Comparison of ENCODE assay signal across 1 cellular context in genomic region chr18:2180586-2180985, GRCh38.
TF ChIP-seq lines count a peak whose summit lies in the region.

No MANE protein-coding gene starts in this region.

TF ChIP-seq in SK-N-SH treated with all-trans-retinoic acid at 6 μM for 48 hours, 23 proteins besides CTCF, POLR2A, EP300 and RAD21 (continued from another document):
- TF ChIP-seq CREB5 (CRISPR knock-in tag; IDR thresholded peaks at IDR 0.05; ENCODE audit: low read depth), result no peak
TF ChIP-seq in SK-N-SH treated with all-trans-retinoic acid at 6 μM for 48 hours: peak in this region for 0.
